17 cellular contexts compared by ENCODE assay signal in the genomic region with DNA sequence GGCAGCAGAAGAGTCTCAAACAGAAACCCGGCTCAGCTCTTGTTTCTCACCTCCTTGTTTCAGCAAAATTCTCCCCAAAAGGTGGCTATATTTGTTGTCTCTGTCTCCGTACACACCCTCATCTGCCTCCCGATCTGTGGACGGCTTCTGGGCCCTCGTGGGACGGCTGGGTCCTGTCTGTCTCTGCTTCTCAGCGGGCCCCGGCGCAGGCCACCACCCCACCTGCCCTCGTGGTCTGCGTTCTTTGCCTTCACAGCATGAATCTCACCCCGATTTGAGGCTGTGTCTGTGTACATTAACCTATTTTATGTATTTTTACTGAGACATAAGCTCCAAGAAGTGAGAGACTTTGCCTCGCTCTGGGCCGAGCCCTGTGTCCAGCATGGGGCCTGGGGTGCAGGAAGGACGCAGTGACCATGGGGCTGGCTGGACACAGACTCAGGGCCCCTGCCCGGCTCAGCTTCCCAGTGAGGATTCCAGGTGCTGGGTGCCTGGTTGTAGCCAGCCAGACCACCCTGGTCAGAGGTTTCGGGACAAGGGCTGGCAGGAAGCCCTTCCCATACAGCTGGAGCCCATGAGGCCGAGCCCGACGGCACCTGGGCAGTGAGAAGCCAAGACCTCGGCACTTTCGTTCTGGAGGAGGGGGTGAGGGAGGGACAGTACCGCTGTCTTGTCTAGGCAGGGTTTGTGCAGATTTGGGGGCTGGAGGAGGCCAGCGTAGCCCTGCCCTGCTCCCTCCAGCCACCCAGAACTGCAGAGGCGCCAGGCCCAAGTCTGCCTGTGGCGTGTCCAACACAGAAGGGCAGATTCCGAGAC.
"Had no signal": no experiment of that assay in that cellular context is flagged by ENCODE, and none has a peak within 500 bp of the region (broad histone marks: within the 10 kb centered on the region; RNA-seq: fewer than 3 reads in every experiment).

No MANE protein-coding gene starts in this region.

- H3K4me3 ChIP-seq: hepatocyte, mucosa of descending colon, tibial nerve had no signal

- H3K4me3 Mint-ChIP-seq: activated CD4-positive, alpha-beta memory T cell treated with anti-CD3 and anti-CD28 coated beads, Interleukin-2, amount 10 ng/mL, durations not matched to agents 7 days and 5 days; activated CD8-positive, alpha-beta memory T cell treated with anti-CD3 and anti-CD28 coated beads, Interleukin-2, amount 10 ng/mL, durations not matched to agents 7 days and 5 days; activated naive CD8-positive, alpha-beta T cell treated with anti-CD3 and anti-CD28 coated beads, Interleukin-2, amount 10 ng/mL, durations not matched to agents 7 days and 5 days; naive B cell; stimulated activated naive CD8-positive, alpha-beta T cell treated with anti-CD3 and anti-CD28 coated beads, Interleukin-15, Interleukin-2, amounts not matched to agents 100 ng/mL and 50 ng/mL, for 24 hours had no signal

- H3K27ac Mint-ChIP-seq: activated CD4-positive, alpha-beta memory T cell treated with anti-CD3 and anti-CD28 coated beads, Interleukin-2, amount 10 ng/mL, durations not matched to agents 7 days and 5 days; activated CD8-positive, alpha-beta memory T cell treated with anti-CD3 and anti-CD28 coated beads, Interleukin-2, amount 10 ng/mL, durations not matched to agents 7 days and 5 days; activated naive CD8-positive, alpha-beta T cell treated with anti-CD3 and anti-CD28 coated beads, Interleukin-2, amount 10 ng/mL, durations not matched to agents 7 days and 5 days; stimulated activated naive CD8-positive, alpha-beta T cell treated with anti-CD3 and anti-CD28 coated beads, Interleukin-15, Interleukin-2, amounts not matched to agents 100 ng/mL and 50 ng/mL, for 24 hours had no signal

- H3K9me3 ChIP-seq: mucosa of descending colon, tibial nerve had no signal

- H3K27me3 Mint-ChIP-seq: naive B cell had no signal

- H3K9me3 Mint-ChIP-seq: activated CD4-positive, alpha-beta memory T cell treated with anti-CD3 and anti-CD28 coated beads, Interleukin-2, amount 10 ng/mL, durations not matched to agents 7 days and 5 days; activated naive CD8-positive, alpha-beta T cell treated with anti-CD3 and anti-CD28 coated beads, Interleukin-2, amount 10 ng/mL, durations not matched to agents 7 days and 5 days; naive B cell; stimulated activated naive CD8-positive, alpha-beta T cell treated with anti-CD3 and anti-CD28 coated beads, Interleukin-15, Interleukin-2, amounts not matched to agents 100 ng/mL and 50 ng/mL, for 24 hours; WTC11 had no signal

- H3K27me3 ChIP-seq: hepatocyte had no signal

- DNase-seq: activated CD4-positive, alpha-beta memory T cell treated with anti-CD3 and anti-CD28 coated beads, Interleukin-2, amount 10 ng/mL, durations not matched to agents 7 days and 5 days; activated CD4-positive, alpha-beta T cell treated with anti-CD3 and anti-CD28 coated beads for 4 hours; activated CD8-positive, alpha-beta memory T cell treated with anti-CD3 and anti-CD28 coated beads, Interleukin-2, amount 10 ng/mL, durations not matched to agents 7 days and 5 days; activated naive CD8-positive, alpha-beta T cell treated with anti-CD3 and anti-CD28 coated beads, Interleukin-2, amount 10 ng/mL, durations not matched to agents 7 days and 5 days; amygdala; foreskin fibroblast; islet precursor cell; naive B cell; stimulated activated CD4-positive, alpha-beta T cell treated with anti-CD3 and anti-CD28 coated beads, Interleukin-12 subunit alpha, Interleukin-12 subunit beta, amount 100 ng/mL, for 4 hours; stimulated activated CD4-positive, alpha-beta T cell treated with anti-CD3 and anti-CD28 coated beads, Interleukin-1b, Interleukin-23, amount 100 ng/mL, for 48 hours had no signal

- H3K27ac ChIP-seq: epithelial cell of prostate, hepatocyte, tibial nerve had no signal

- H3K36me3 Mint-ChIP-seq: activated CD8-positive, alpha-beta memory T cell treated with anti-CD3 and anti-CD28 coated beads, Interleukin-2, amount 10 ng/mL, durations not matched to agents 7 days and 5 days; activated naive CD8-positive, alpha-beta T cell treated with anti-CD3 and anti-CD28 coated beads, Interleukin-2, amount 10 ng/mL, durations not matched to agents 7 days and 5 days; naive B cell; WTC11 had no signal

- H3K4me1 Mint-ChIP-seq: activated naive CD8-positive, alpha-beta T cell treated with anti-CD3 and anti-CD28 coated beads, Interleukin-2, amount 10 ng/mL, durations not matched to agents 7 days and 5 days had no signal

- ATAC-seq: activated CD8-positive, alpha-beta memory T cell treated with anti-CD3 and anti-CD28 coated beads, Interleukin-2, amount 10 ng/mL, durations not matched to agents 7 days and 5 days; left lobe of liver; mucosa of descending colon had no signal

- H3K36me3 ChIP-seq: tibial nerve had no signal
